2 cellular contexts compared by ENCODE assay signal in the genomic region with DNA sequence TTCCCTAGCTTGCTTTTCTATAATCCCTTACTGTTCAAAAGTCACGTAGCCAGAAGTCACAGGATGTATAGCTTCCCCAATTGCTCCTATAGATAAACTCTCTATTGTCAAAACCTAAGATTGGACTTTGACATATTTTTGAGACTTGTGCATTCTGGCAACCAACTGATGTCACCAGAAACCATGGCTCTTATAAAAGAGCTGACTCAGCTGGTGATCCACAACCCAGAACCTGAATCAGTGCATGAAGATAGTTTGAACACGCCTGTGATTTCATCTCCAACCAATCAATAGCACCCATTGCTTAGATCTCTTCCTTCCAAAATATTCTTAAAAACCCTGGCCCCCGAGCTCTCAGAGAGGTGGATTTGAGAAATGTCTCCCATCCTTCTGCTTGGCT.
TF ChIP-seq lines count a peak whose summit lies in the region.

No MANE protein-coding gene starts in this region.

TF ChIP-seq in A549, 52 proteins besides CTCF, POLR2A, EP300 and RAD21:
- TF ChIP-seq MAFK (IDR thresholded peaks at IDR 0.05; ENCODE audit: partially characterized antibody) (peak; percentile 40), CBX8 (IDR thresholded peaks at IDR 0.05) (no peak)
TF ChIP-seq in A549: peak in this region for 1.

TF ChIP-seq in IMR-90, 13 proteins besides CTCF, POLR2A, EP300 and RAD21:
- TF ChIP-seq MAFK (IDR thresholded peaks at IDR 0.05; ENCODE audit: low read depth, low read length) (peak; percentile 76), RFX5 (IDR thresholded peaks at IDR 0.05; ENCODE audit: low read depth, low read length) (no peak)
